Comparison of ENCODE assay signal across 8 cellular contexts in genomic region chr5:39256472-39256871, GRCh38. TPM values are rescaled to one million over a fixed set of nuclear protein-coding genes. Genes with fewer than 3 reads are reported as not detected.
DNase-seq lines count a peak whose midpoint lies in the region; ATAC-seq lines count a peak whose summit lies in the region.

No MANE protein-coding gene starts in this region.

- peak; percentile 75 for DNase-seq in AG20443 (ENCODE audit: low spot score)
- peak; percentile 83 for DNase-seq in RPMI7951 (ENCODE audit: low read depth)
- peak; percentile 82 for DNase-seq in iris pigment epithelial cell (ENCODE audit: low read depth)
- no peak for DNase-seq in NCI-H146 (lab: John Stamatoyannopoulos, UW)
- no peak for DNase-seq in stimulated activated CD4-positive, alpha-beta T cell treated with anti-CD3 and anti-CD28 coated beads, Interleukin-4, amount 100 ng/mL, for 1 hour
- DNase-seq in inferior parietal cortex (ENCODE audit: extremely low spot score): no peak
- no peak for DNase-seq in NCI-H524 (lab: John Stamatoyannopoulos, UW)

- ATAC-seq in GM21360 (IDR thresholded peaks at IDR 0.05; ENCODE audit: unreplicated experiment): peak; percentile 74

RNA-seq across cellular contexts. Expression of gene FYB1, which starts 37.1 kb away (rescaled TPM):
- total RNA-seq in RPMI7951 (2014; rRNA removed; shearing (Covaris generic)): 0.60 and 0.68 TPM in 2 replicates

Comparison
In these comparisons a context has a peak if more than half of its experiments do, and no peak if none do; other contexts are left out.
1. DNase-seq: peak in AG20443 (single experiment), RPMI7951 (single experiment) and iris pigment epithelial cell (single experiment); none in NCI-H146 (single experiment), stimulated activated CD4-positive, alpha-beta T cell treated with anti-CD3 and anti-CD28 coated beads, Interleukin-4, amount 100 ng/mL, for 1 hour (single experiment), inferior parietal cortex (single experiment) and NCI-H524 (0 of 2).